ENCODE assay signal across 30 cellular contexts in the genomic region with DNA sequence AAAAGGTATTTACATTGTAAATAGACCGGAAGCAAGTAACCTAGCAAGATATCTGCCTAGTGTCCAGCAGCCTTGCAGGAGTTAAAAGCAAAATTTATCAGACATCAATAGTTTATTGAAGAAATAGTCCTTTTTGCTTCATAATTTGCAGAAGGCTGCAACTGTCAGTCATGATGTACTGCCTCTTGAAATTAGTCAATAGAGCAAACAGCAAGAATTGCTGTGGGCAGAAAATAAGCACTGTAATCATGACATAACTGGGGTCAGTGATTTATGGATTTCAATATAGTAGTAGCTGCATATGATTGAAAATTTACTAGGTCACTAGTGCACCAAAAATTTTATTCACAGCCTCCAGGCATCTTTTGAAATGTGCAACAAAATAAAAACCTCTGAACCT. TPM values are rescaled to one million over a fixed set of nuclear protein-coding genes. Genes with fewer than 3 reads are reported as not detected.
"Had no signal": no experiment of that assay in that cellular context is flagged by ENCODE, and none has a peak within 500 bp of the region (broad histone marks: within the 10 kb centered on the region; RNA-seq: fewer than 3 reads in every experiment).

No MANE protein-coding gene starts in this region.

- H3K36me3 ChIP-seq: neural progenitor cell, prostate gland, uterus had no signal

- H3K27ac Mint-ChIP-seq: mesothelial cell of epicardium, naive B cell, nephron, neural progenitor cell had no signal

- DNase-seq: dermis blood vessel endothelial cell; effector memory CD4-positive, alpha-beta T cell; erythroblast; esophagus squamous epithelium; foreskin melanocyte; glutamatergic neuron; heart right ventricle; hippocampal formation; left cardiac atrium; left lung; mesenchymal stem cell; mucosa of descending colon; naive B cell; sigmoid colon; stimulated activated CD4-positive, alpha-beta T cell treated with anti-CD3 and anti-CD28 coated beads, Interleukin-2, amount 100 ng/mL, for 24 hours; stimulated activated CD4-positive, alpha-beta T cell treated with anti-CD3 and anti-CD28 coated beads, Interleukin-4, amount 100 ng/mL, for 24 hours; stimulated activated naive CD8-positive, alpha-beta T cell treated with anti-CD3 and anti-CD28 coated beads, Interleukin-15, Interleukin-2, amounts not matched to agents 100 U/mL and 50 U/mL, for 24 hours; upper lobe of right lung; uterus had no signal

- H2AFZ ChIP-seq: neural progenitor cell had no signal

- FAIRE-seq: islet of Langerhans had no signal

- H3K27me3 Mint-ChIP-seq: naive B cell; stimulated activated memory B cell treated with anti-CD40 and anti-IgM and Interleukin-4, amounts not matched to agents 10 μg/mL and 1 μg/mL and 100 μg/mL, for 72 hours had no signal

- H3K4me3 ChIP-seq: coronary artery, esophagus squamous epithelium, heart right ventricle, left lung, mucosa of descending colon, neural progenitor cell, prostate gland, right atrium auricular region, sigmoid colon, thoracic aorta, tibial nerve, upper lobe of right lung, uterus had no signal

- H3K4me1 ChIP-seq: esophagus squamous epithelium, left lung, neural progenitor cell, prostate gland, sigmoid colon, tibial nerve, upper lobe of right lung had no signal

- H3K9me3 Mint-ChIP-seq: nephron; stimulated activated memory B cell treated with anti-CD40 and anti-IgM and Interleukin-4, amounts not matched to agents 10 μg/mL and 1 μg/mL and 100 μg/mL, for 72 hours had no signal

- H3K4me1 Mint-ChIP-seq: mesothelial cell of epicardium, neural progenitor cell had no signal

- H3K27me3 ChIP-seq: esophagus squamous epithelium, heart right ventricle, left lung, neural progenitor cell, right atrium auricular region, sigmoid colon, tibial nerve, upper lobe of right lung, uterus had no signal

- H3K27ac ChIP-seq: coronary artery, esophagus squamous epithelium, heart right ventricle, left lung, neural progenitor cell, prostate gland, right atrium auricular region, sigmoid colon, thoracic aorta, tibial nerve, upper lobe of right lung, uterus had no signal

- ATAC-seq: heart right ventricle; left cardiac atrium; left lung; mucosa of descending colon; stimulated activated memory B cell treated with anti-CD40 and anti-IgM and Interleukin-4, amounts not matched to agents 10 μg/mL and 1 μg/mL and 100 μg/mL, for 72 hours; stimulated activated naive CD8-positive, alpha-beta T cell treated with anti-CD3 and anti-CD28 coated beads, Interleukin-15, Interleukin-2, amounts not matched to agents 100 U/mL and 50 U/mL, for 24 hours; upper lobe of right lung had no signal

- H3K9me3 ChIP-seq: esophagus squamous epithelium, heart right ventricle, left lung, mucosa of descending colon, prostate gland, right atrium auricular region, sigmoid colon, thoracic aorta, tibial nerve, upper lobe of right lung, uterus had no signal

- H3K9ac ChIP-seq: neural progenitor cell had no signal

- H3K4me3 Mint-ChIP-seq: mesothelial cell of epicardium; naive B cell; nephron; neural progenitor cell; stimulated activated memory B cell treated with anti-CD40 and anti-IgM and Interleukin-4, amounts not matched to agents 10 μg/mL and 1 μg/mL and 100 μg/mL, for 72 hours had no signal

- H3K4me2 ChIP-seq: neural progenitor cell had no signal

RNA-seq across cellular contexts. Expression of a gene that starts 48.8 kb away (rescaled TPM):
- total RNA-seq: skeletal muscle tissue, thoracic aorta had no signal
